ENCODE assay signal across 9 cellular contexts in genomic region chr4:107050525-107051135, GRCh38. TPM values are rescaled to one million over a fixed set of nuclear protein-coding genes. Genes with fewer than 3 reads are reported as not detected.
DNase-seq lines count a peak whose midpoint lies in the region; ATAC-seq and TF ChIP-seq lines count a peak whose summit lies in the region.
"Had no signal": no experiment of that assay in that cellular context is flagged by ENCODE, and none has a peak within 500 bp of the region (broad histone marks: within the 10 kb centered on the region; RNA-seq: fewer than 3 reads in every experiment).

No MANE protein-coding gene starts in this region.

- TF ChIP-seq POLR2A in esophagus squamous epithelium (IDR thresholded peaks at IDR 0.05), result no peak

- H3K4me3 ChIP-seq in heart right ventricle (no peak overlapping the region), OCI-LY3 (ENCODE audit: low read length) (no peak overlapping the region), esophagus squamous epithelium (no peak overlapping the region)

- H3K9ac ChIP-seq in OCI-LY3 (ENCODE audit: low read length), result no peak overlapping the region

- H3K79me2 ChIP-seq in OCI-LY3 (ENCODE audit: low read length), result no peaks in the 10 kb centered on the region

- H3K27ac ChIP-seq in heart right ventricle (no peak overlapping the region), OCI-LY3 (ENCODE audit: low read length) (no peak overlapping the region), esophagus squamous epithelium (no peak overlapping the region)

- no peaks in the 10 kb centered on the region for H4K20me1 ChIP-seq in OCI-LY3 (ENCODE audit: insufficient read depth, low read length)

- 51 to 61% methylated on average over 3 of the region's 3 CpGs for WGBS in heart right ventricle, 2 donors
- 55 to 59% methylated on average over 3 of the region's 3 CpGs for WGBS in esophagus squamous epithelium, 2 donors

- H3K4me1 ChIP-seq in heart right ventricle (no peaks in the 10 kb centered on the region), OCI-LY3 (ENCODE audit: low read length) (no peaks in the 10 kb centered on the region), esophagus squamous epithelium (no peaks in the 10 kb centered on the region)

- DNase-seq in heart right ventricle, result no peak
- no peak for DNase-seq in cardiac septum (ENCODE audit: low spot score)
- DNase-seq in esophagus squamous epithelium (lab: John Stamatoyannopoulos, UW), result no peak
- no peak for DNase-seq in foreskin melanocyte
- DNase-seq in activated CD4-positive, alpha-beta T cell treated with anti-CD3 and anti-CD28 coated beads for 1 hour, result no peak
- DNase-seq in NCI-H1436 treated with DMSO at 0.1 percent for 48 hours (lab: John Stamatoyannopoulos, UW), result no peak
- DNase-seq: NCI-H1105 treated with DMSO at 0.1 percent for 48 hours had no signal

- no peaks in the 10 kb centered on the region for H3K36me3 ChIP-seq in heart right ventricle
- H3K36me3 ChIP-seq in OCI-LY3 (replicated peaks; ENCODE audit: low read depth, low read length), result no peaks in the 10 kb centered on the region
- H3K36me3 ChIP-seq in esophagus squamous epithelium, result no peaks in the 10 kb centered on the region

- H3K9me3 ChIP-seq in heart right ventricle (peaks cover 0 to 22% (median 7%) of the 10 kb centered on the region in 11 donors), OCI-LY3 (ENCODE audit: insufficient read depth, low read length) (peaks cover 3% of the 10 kb centered on the region), esophagus squamous epithelium (peaks cover 0 to 10% (median 3%) of the 10 kb centered on the region in 3 donors)

- H3K27me3 ChIP-seq in heart right ventricle (no peaks in the 10 kb centered on the region), OCI-LY3 (ENCODE audit: low read depth, low read length) (no peaks in the 10 kb centered on the region), esophagus squamous epithelium (no peaks in the 10 kb centered on the region)

- TF ChIP-seq CTCF in heart right ventricle (IDR thresholded peaks at IDR 0.05) (peak in 7 of 9 donors; percentile 32 to 59 (median 42)), OCI-LY3 (IDR thresholded peaks at IDR 0.05; ENCODE audit: low read depth, low read length) (peak; percentile 46), esophagus squamous epithelium (IDR thresholded peaks at IDR 0.05) (peak in 4 of 6 experiments; percentile 16 to 41 (median 38))

- no peak overlapping the region for H2AFZ ChIP-seq in OCI-LY3 (ENCODE audit: low read depth, low read length)

- no peak for ATAC-seq in heart right ventricle
- no peak for ATAC-seq in HG03469 (IDR thresholded peaks at IDR 0.05; ENCODE audit: unreplicated experiment)

- H3K4me2 ChIP-seq in OCI-LY3 (ENCODE audit: low read length), result no peak overlapping the region

- intact Hi-C loops in heart right ventricle (cut with DNase I) (loop anchor here in 1 of 10 donors (5.0 to 10.0 kb wide), 2 partner anchors 132 to 614 kb away; no protein-coding TSS in a partner anchor), cardiac septum (cut with DNase I) (no loop called here), esophagus squamous epithelium (cut with DNase I) (no loop called here)

RNA-seq across cellular contexts. Expression of gene DKK2, which starts 14.5 kb away (rescaled TPM):
- total RNA-seq in heart right ventricle, result 1 to 10 TPM in 7 of 10 donors, under 1 TPM in 3; 0.18 to 3.9 (median 2.2) TPM
- 1 to 10 TPM in 1 of 2 donors, under 1 TPM in 1; 0.15 to 1.2 TPM for polyA plus RNA-seq in heart right ventricle
- total RNA-seq in cardiac septum, result 1.4 TPM
- 1 to 10 TPM in 1 of 4 donors, under 1 TPM in 1, not detected in 2; 0.38 to 1.2 TPM for total RNA-seq in esophagus squamous epithelium
